1 cellular context compared by ENCODE assay signal in genomic region chr2:112692914-112693313, GRCh38.
A peak's percentile ranks its signal among the peaks of the same experiment; 100 is the strongest.
TF ChIP-seq lines count a peak whose summit lies in the region.

No MANE protein-coding gene starts in this region.

TF ChIP-seq in GM12878, 131 proteins besides CTCF, POLR2A, EP300 and RAD21:
- TF ChIP-seq SKIL (IDR thresholded peaks at IDR 0.05; ENCODE audit: low read depth, poor library complexity, severe bottlenecking) (peak; percentile 6), GATAD2B (conservative IDR thresholded peaks at IDR 0.05; ENCODE audit: low read depth) (no peak), NR2F1 (conservative IDR thresholded peaks at IDR 0.05) (peak; percentile 29), MLLT1 (IDR thresholded peaks at IDR 0.05) (peak; percentile 45; the same call in 1 of the 2 replicates)
